ENCODE assay signal across 23 cellular contexts in the genomic region with DNA sequence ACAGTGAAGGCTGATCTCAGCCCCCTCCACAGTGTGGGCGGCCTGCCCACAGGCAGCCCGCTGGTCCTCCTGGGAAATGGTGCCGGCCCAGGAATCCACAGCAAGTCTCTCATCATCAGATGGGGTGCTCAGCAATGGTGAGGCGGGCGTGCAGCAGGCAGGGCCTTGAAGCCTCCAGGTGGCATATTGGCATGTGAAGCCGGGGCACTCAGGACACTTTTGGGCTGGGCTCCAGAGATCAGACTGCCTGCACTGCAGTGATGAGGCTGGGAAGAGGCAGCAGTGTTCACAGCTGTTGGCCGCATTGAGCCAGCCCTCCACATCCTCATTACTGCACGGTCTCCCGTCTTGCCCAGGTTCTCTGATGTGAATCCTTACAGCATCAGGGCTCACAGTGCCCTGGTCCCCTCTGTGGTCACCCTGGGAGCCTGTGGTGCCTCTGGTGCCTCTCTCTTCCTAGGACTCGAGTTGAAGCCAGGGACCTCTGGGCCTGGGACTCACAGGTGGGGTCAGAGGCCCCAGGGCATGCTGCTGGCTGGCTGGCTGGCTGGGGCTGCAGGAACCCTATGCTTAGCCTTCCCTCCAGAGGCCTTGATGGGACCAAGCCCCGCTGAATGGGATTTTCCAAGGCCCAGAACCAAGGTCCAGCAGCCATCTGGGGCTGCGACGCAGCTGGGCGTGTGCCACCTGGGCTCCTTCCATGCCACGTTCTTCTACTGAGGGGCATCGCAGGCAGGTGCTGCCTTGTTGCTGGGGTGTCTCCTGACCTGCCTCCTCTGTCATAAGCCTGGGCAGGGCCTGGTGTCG. TPM values are rescaled to one million over a fixed set of nuclear protein-coding genes. Genes with fewer than 3 reads are reported as not detected.
DNase-seq lines count a peak whose midpoint lies in the region; ATAC-seq, FAIRE-seq and TF ChIP-seq lines count a peak whose summit lies in the region.
"Had no signal": no experiment of that assay in that cellular context is flagged by ENCODE, and none has a peak within 500 bp of the region (broad histone marks: within the 10 kb centered on the region; RNA-seq: fewer than 3 reads in every experiment).

No MANE protein-coding gene starts in this region.

- no peak overlapping the region for H3K4me2 ChIP-seq in GM12878 (ENCODE audit: control insufficient read depth, insufficient read depth)

- H3K27me3 ChIP-seq in GM12878 (replicated peaks in 1 of 2; ENCODE audit: control insufficient read depth in 2 of 2, insufficient read depth in 2 of 2, low read length in 1 of 2) (no peaks in the 10 kb centered on the region), upper lobe of left lung (no peaks in the 10 kb centered on the region)
- H3K27me3 ChIP-seq: ascending aorta had no signal

- SMC1A ChIA-PET in GM12878 (lab: Charles Lee; ENCODE audit: uncharacterized antibody, unreplicated experiment) = interaction anchor here (1.0 to 1.3 kb wide), 2 partner anchors 53 to 66 kb away, joined by 3 read pairs; no protein-coding TSS in a partner anchor

- H3K9me3 ChIP-seq in GM12878 (replicated peaks; ENCODE audit: control insufficient read depth, insufficient read depth, low read length) = no peaks in the 10 kb centered on the region
- H3K9me3 ChIP-seq in upper lobe of left lung = no peaks in the 10 kb centered on the region
- H3K9me3 ChIP-seq: ascending aorta had no signal

- TF ChIP-seq CTCF in GM12878 (IDR thresholded peaks at IDR 0.05 in 2 of 3, conservative IDR thresholded peaks at IDR 0.05 in 1 of 3; ENCODE audit: control insufficient read depth in 2 of 3, extremely low read depth in 1 of 3, insufficient read depth in 1 of 3, low read depth in 3 of 3, low read length in 3 of 3) (no peak), upper lobe of left lung (IDR thresholded peaks at IDR 0.05) (no peak)

- RAD21 ChIA-PET in GM12878 (lab: Charles Lee; ENCODE audit: unreplicated experiment) = interaction anchor here (1.1 kb wide), 1 partner anchor 65 kb away, joined by 4 read pairs; no protein-coding TSS in a partner anchor

- TF ChIP-seq RAD21 in GM12878 (IDR thresholded peaks at IDR 0.05; ENCODE audit: insufficient read depth, low read depth, low read length) = no peak

- no peak overlapping the region for H3K9ac ChIP-seq in GM12878 (ENCODE audit: control insufficient read depth, insufficient read depth, low read length)

- H3K79me2 ChIP-seq in GM12878 (ENCODE audit: control insufficient read depth, insufficient read depth, low read length) = no peaks in the 10 kb centered on the region

- H3K36me3 ChIP-seq in GM12878 (ENCODE audit: control insufficient read depth in 2 of 2, insufficient read depth in 2 of 2, low read length in 1 of 2) (peaks cover 0 to 2% of the 10 kb centered on the region in 2 experiments; a peak in 3 of 4 replicates), upper lobe of left lung (no peaks in the 10 kb centered on the region)
- H3K36me3 ChIP-seq: ascending aorta had no signal

- no peak overlapping the region for H2AFZ ChIP-seq in GM12878 (ENCODE audit: control insufficient read depth, low read depth, low read length)

- 87% methylated on average over 17 of the region's 17 CpGs for WGBS in GM12878 (ENCODE audit: insufficient coverage, insufficient replicate concordance, low lambda C conversion rate, missing lambda C conversion rate)
- WGBS in upper lobe of left lung, 2 donors = 89 to 91% methylated on average over 10 to 16 of the region's 17 CpGs

- no peak overlapping the region for H3K4me3 ChIP-seq in GM12878
- H3K4me3 ChIP-seq in upper lobe of left lung = no peak overlapping the region
- H3K4me3 ChIP-seq: ascending aorta had no signal

- no peak overlapping the region for H3K27ac ChIP-seq in GM12878 (ENCODE audit: control insufficient read depth, insufficient read depth)
- H3K27ac ChIP-seq in upper lobe of left lung = no peak overlapping the region
- H3K27ac ChIP-seq: ascending aorta, HL-60 had no signal

- TF ChIP-seq EP300 in GM12878 (IDR thresholded peaks at IDR 0.05; ENCODE audit: borderline replicate concordance in 1 of 2, control insufficient read depth in 1 of 2, low read depth in 2 of 2, low read length in 2 of 2) (no peak), upper lobe of left lung (IDR thresholded peaks at IDR 0.05) (no peak)

- peak; percentile 55 for DNase-seq in cardiac septum (ENCODE audit: low spot score)
- no peak for DNase-seq in Right ventricle myocardium superior
- no peak for DNase-seq in GM12878 (ENCODE audit: low read depth, low spot score)
- peak; percentile 85 for DNase-seq in mesenteric fat pad (ENCODE audit: low spot score)
- peak; percentile 20 to 66 for DNase-seq in upper lobe of left lung
- DNase-seq in HPDE6-E6E7 (ENCODE audit: extremely low spot score) = no peak
- no peak for DNase-seq in hippocampal formation (lab: John Stamatoyannopoulos, UW)
- DNase-seq in DMS79 (lab: John Stamatoyannopoulos, UW) = no peak
- DNase-seq: activated CD4-positive, alpha-beta T cell treated with anti-CD3 and anti-CD28 coated beads for 48 hours; cerebellar nuclear complex; HFFc6; IMR-90; natural killer cell; NCI-H1694 treated with DMSO at 0.1 percent for 48 hours; NCI-H345 had no signal

- ATAC-seq in Right ventricle myocardium superior (ENCODE audit: poor library complexity) (no peak), GM12878 (no peak; the same call in 2 of the 3 replicates), upper lobe of left lung (ENCODE audit: low FRiP score in 2 of 2) (no peak)
- ATAC-seq: CD8-positive, alpha-beta T cell; Panc1; SK-N-SH treated with all-trans-retinoic acid at 6 μM for 48 hours had no signal

- TSS peak; percentile 51 for BruUV-seq in GM12878 (replicated peaks; lab: Mats Ljungman, UMichigan)

- in situ Hi-C loops in GM12878 (cut with MboI) = no loop called here

- no peak for FAIRE-seq in GM12878 (lab: Jason Lieb, UNC)
- FAIRE-seq: keratinocyte had no signal

- H4K20me1 ChIP-seq in GM12878 (ENCODE audit: control insufficient read depth, insufficient read depth) = no peaks in the 10 kb centered on the region

- POLR2A ChIA-PET in GM12878 (lab: Charles Lee) = no interaction called here

- no peaks in the 10 kb centered on the region for H3K4me1 ChIP-seq in GM12878 (ENCODE audit: control insufficient read depth, insufficient read depth, low read length)
- H3K4me1 ChIP-seq in upper lobe of left lung = peaks cover 0 to 8% (median 0%) of the 10 kb centered on the region in 4 donors
- H3K4me1 ChIP-seq: ascending aorta had no signal

- TF ChIP-seq POLR2A in GM12878 (IDR thresholded peaks at IDR 0.05; ENCODE audit: low read depth, low read length) (no peak), upper lobe of left lung (IDR thresholded peaks at IDR 0.05) (no peak)

- intact Hi-C loops in cardiac septum (cut with DNase I) = no loop called here
- intact Hi-C loops in Right ventricle myocardium superior (cut with DNase I) = no loop called here
- intact Hi-C loops in GM12878 (cut with micrococcal nuclease; ENCODE audit: unreplicated experiment) = no loop called here

- CTCF ChIA-PET in GM12878 (lab: Yijun Ruan, JAX) = interaction anchor here (0.6 to 4.5 kb wide), 2 partner anchors 68 to 84 kb away, joined by 3 to 32 read pairs; no protein-coding TSS in a partner anchor

TF ChIP-seq in GM12878, 131 proteins besides CTCF, POLR2A, EP300 and RAD21 (continues in another document):
- TF ChIP-seq SUPT20H (IDR thresholded peaks at IDR 0.05; ENCODE audit: borderline replicate concordance, control insufficient read depth, low read depth, low read length) (no peak), SUZ12 (IDR thresholded peaks at IDR 0.05; ENCODE audit: unreplicated experiment) (no peak), ATF7 (IDR thresholded peaks at IDR 0.05; ENCODE audit: low read depth) (no peak)
- TF ChIP-seq, protein P1, sequence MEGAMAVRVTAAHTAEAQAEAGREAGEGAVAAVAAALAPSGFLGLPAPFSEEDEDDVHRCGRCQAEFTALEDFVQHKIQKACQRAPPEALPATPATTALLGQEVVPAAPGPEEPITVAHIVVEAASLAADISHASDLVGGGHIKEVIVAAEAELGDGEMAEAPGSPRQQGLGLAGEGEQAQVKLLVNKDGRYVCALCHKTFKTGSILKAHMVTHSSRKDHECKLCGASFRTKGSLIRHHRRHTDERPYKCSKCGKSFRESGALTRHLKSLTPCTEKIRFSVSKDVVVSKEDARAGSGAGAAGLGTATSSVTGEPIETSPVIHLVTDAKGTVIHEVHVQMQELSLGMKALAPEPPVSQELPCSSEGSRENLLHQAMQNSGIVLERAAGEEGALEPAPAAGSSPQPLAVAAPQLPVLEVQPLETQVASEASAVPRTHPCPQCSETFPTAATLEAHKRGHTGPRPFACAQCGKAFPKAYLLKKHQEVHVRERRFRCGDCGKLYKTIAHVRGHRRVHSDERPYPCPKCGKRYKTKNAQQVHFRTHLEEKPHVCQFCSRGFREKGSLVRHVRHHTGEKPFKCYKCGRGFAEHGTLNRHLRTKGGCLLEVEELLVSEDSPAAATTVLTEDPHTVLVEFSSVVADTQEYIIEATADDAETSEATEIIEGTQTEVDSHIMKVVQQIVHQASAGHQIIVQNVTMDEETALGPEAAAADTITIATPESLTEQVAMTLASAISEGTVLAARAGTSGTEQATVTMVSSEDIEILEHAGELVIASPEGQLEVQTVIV (IDR thresholded peaks at IDR 0.05; ENCODE audit: borderline replicate concordance, partially characterized antibody) = no peak

RNA-seq across cellular contexts. Expression of a gene that starts 48.6 kb away (rescaled TPM):
- total RNA-seq in cardiac septum = not detected
- total RNA-seq in Right ventricle myocardium superior = not detected
- total RNA-seq in GM12878 (2013; cell fraction: nucleolus; rRNA removed) = 353 and 380 TPM in 2 replicates
- total RNA-seq in GM12878 (2014; rRNA removed) = 101 and 116 TPM in 2 replicates
- 50.4 and 53.0 TPM in 2 replicates for total RNA-seq in GM12878 (2014; rRNA removed; fragmentation: Illumina TruSeq; extraction: Trizol)
- 160 and 161 TPM in 2 replicates for total RNA-seq in GM12878 (2021)
- polyA plus RNA-seq in GM12878 (2011; ENCODE audit: low read depth) = 102 TPM
- polyA plus RNA-seq in GM12878 (2011; rRNA removed) = 45.9 and 91.3 TPM in 2 replicates
- polyA plus RNA-seq in GM12878 (2011; cell fraction: cytosol; rRNA removed) = 124 and 142 TPM in 2 replicates
- polyA plus RNA-seq in GM12878 (2011; cell fraction: nucleus; rRNA removed) = 234 and 258 TPM in 2 replicates
- 237 and 313 TPM in 2 replicates for polyA plus RNA-seq in GM12878 (2012)
- polyA plus RNA-seq in GM12878 (2014; fragmentation: Illumina TruSeq; extraction: Trizol) = 53.0 and 141 TPM in 2 replicates
- polyA plus RNA-seq in GM12878 (2014; fragmentation: Nextera tagmentation; extraction: Ambion mirVana) = 10 to 100 TPM; 15.5 to 23.1 TPM
- 231 and 255 TPM in 2 replicates for polyA plus RNA-seq in GM12878 (2014; rRNA removed)
- polyA plus RNA-seq in GM12878 (2016; fragmentation: Nextera tagmentation; extraction: Ambion mirVana) = 100 to 1,000 TPM; 121 to 139 TPM
- polyA minus RNA-seq in GM12878 (2011; rRNA and poly(A)+ RNA removed) = 123 and 202 TPM in 2 replicates
- polyA minus RNA-seq in GM12878 (2011; cell fraction: cytosol; rRNA and poly(A)+ RNA removed) = 45.4 TPM in 2 replicates
- 141 and 184 TPM in 2 replicates for polyA minus RNA-seq in GM12878 (2011; cell fraction: nucleus; rRNA and poly(A)+ RNA removed)
- total RNA-seq in mesenteric fat pad = not detected
- total RNA-seq in upper lobe of left lung = 1 to 10 TPM in 4 of 6 donors, under 1 TPM in 1, not detected in 1; 0.57 to 6.3 (median 2.1) TPM
- total RNA-seq: ascending aorta; CD8-positive, alpha-beta T cell; HFFc6; IMR-90; skeletal muscle tissue had no signal
- polyA plus RNA-seq: AG04450, IMR-90, keratinocyte had no signal

Comparison
In these comparisons a context has a peak if more than half of its experiments do, and no peak if none do; other contexts are left out.
1. DNase-seq: peak in cardiac septum (single experiment), mesenteric fat pad (single experiment) and upper lobe of left lung (2 of 2); none in Right ventricle myocardium superior (single experiment), GM12878 (single experiment), HPDE6-E6E7 (single experiment), hippocampal formation (0 of 2) and DMS79 (single experiment).
2. RNA of a gene that starts 48.6 kb away (total RNA-seq): 50.4 to 380 TPM in GM12878; 0.57 to 6.3 TPM in upper lobe of left lung, not detected in mesenteric fat pad (single experiment), not detected in cardiac septum (single experiment) and not detected in Right ventricle myocardium superior (single experiment); every median in the first group is over 4 times any median in the second.